ENCODE assay signal across 8 cellular contexts in the genomic region with DNA sequence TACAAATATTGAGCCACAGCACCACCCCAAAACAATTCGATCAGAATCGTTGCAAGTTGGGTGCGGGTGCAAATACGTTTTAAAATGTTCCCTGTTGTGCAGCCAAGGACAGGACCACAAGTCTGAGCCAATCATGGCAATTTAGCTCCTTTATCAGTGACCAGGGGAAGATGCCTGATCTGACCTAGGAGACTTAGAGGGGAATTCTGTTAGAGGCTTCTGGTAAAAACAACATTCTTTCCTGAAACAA. TPM values are rescaled to one million over a fixed set of nuclear protein-coding genes. Genes with fewer than 3 reads are reported as not detected.
A peak's percentile ranks its signal among the peaks of the same experiment; 100 is the strongest.
DNase-seq lines count a peak whose midpoint lies in the region; ATAC-seq and TF ChIP-seq lines count a peak whose summit lies in the region.

No MANE protein-coding gene starts in this region.

- H3K27ac ChIP-seq in BLaER1 = no peak overlapping the region
- H3K27ac ChIP-seq in dorsolateral prefrontal cortex = peak overlapping the region in 43 of 59 donors; percentile 29 to 85 (median 73)

- peak; percentile 25 for ATAC-seq in GM19455 (IDR thresholded peaks at IDR 0.05; ENCODE audit: unreplicated experiment)
- no peak for ATAC-seq in HG02623 (IDR thresholded peaks at IDR 0.05; ENCODE audit: unreplicated experiment)

- H3K4me3 ChIP-seq in BLaER1 (peak overlapping the region; percentile 60), MG63 (peak overlapping the region; percentile 41), dorsolateral prefrontal cortex (peak overlapping the region; percentile 46 to 85 (median 66))

- no peaks in the 10 kb centered on the region for H4K20me1 ChIP-seq in BLaER1

- no peak for TF ChIP-seq CTCF in dorsolateral prefrontal cortex (IDR thresholded peaks at IDR 0.05 in 54 of 56, conservative IDR thresholded peaks at IDR 0.05 in 2 of 56; ENCODE audit: low read depth in 1 of 56, partially characterized antibody in 56 of 56)
- TF ChIP-seq CTCF in nephron (IDR thresholded peaks at IDR 0.05; ENCODE audit: unreplicated experiment in 3 of 3) = no peak

- no peaks in the 10 kb centered on the region for H3K36me3 Mint-ChIP-seq in nephron (ENCODE audit: low read depth)

- peak overlapping the region; percentile 95 to 96 (median 95) for H3K4me3 Mint-ChIP-seq in nephron

- H3K27me3 ChIP-seq in BLaER1 = no peaks in the 10 kb centered on the region
- H3K27me3 ChIP-seq in MG63 = no peaks in the 10 kb centered on the region
- no peaks in the 10 kb centered on the region for H3K27me3 ChIP-seq in dorsolateral prefrontal cortex

- intact Hi-C loops in dorsolateral prefrontal cortex (cut with DNase I) = loop anchor here (2.0 to 10.0 kb wide), 5 partner anchors 25 to 207 kb away; partner anchors contain the start of genes LOC128125822 (in 2 of the 2), PHF3 (in 2 of the 2) and PTP4A1 (in 2 of the 2)

- peak overlapping the region; percentile 72 to 94 (median 93) for H3K27ac Mint-ChIP-seq in nephron

- peak overlapping the region; percentile 76 for H3K4me2 ChIP-seq in BLaER1

- peaks cover 9% of the 10 kb centered on the region; the same call in 1 of the 2 replicates for H3K4me1 ChIP-seq in BLaER1

- H3K27me3 Mint-ChIP-seq in nephron (ENCODE audit: low read depth) = no peaks in the 10 kb centered on the region

- H3K9me3 Mint-ChIP-seq in nephron = no peaks in the 10 kb centered on the region

- H3K36me3 ChIP-seq in BLaER1 (no peaks in the 10 kb centered on the region), MG63 (no peaks in the 10 kb centered on the region)

- H3K9me3 ChIP-seq in BLaER1 (no peaks in the 10 kb centered on the region), MG63 (no peaks in the 10 kb centered on the region)

- no peak for DNase-seq in MG63
- no peak for DNase-seq in dorsolateral prefrontal cortex
- DNase-seq in HPDE6-E6E7 (ENCODE audit: extremely low spot score) = no peak
- DNase-seq in NCI-H2029 treated with DMSO at 0.1 percent for 48 hours (lab: John Stamatoyannopoulos, UW) = no peak

- no peaks in the 10 kb centered on the region for H3K4me1 Mint-ChIP-seq in nephron

- no peak overlapping the region for H3K9ac ChIP-seq in BLaER1

RNA-seq across cellular contexts. Expression of gene PTP4A1, which starts 25.6 kb away (rescaled TPM):
- total RNA-seq in MG63 (2014; rRNA removed; shearing (Covaris generic); ENCODE audit: low replicate concordance) = 4.9 and 8.8 TPM in 2 replicates
- 10 to 100 TPM; 17.6 to 85.2 (median 40.6) TPM for total RNA-seq in dorsolateral prefrontal cortex

RNA-seq across cellular contexts. Expression of gene PHF3, which starts 37.7 kb away (rescaled TPM):
- 10.0 and 25.3 TPM in 2 replicates for total RNA-seq in MG63 (2014; rRNA removed; shearing (Covaris generic); ENCODE audit: low replicate concordance)
- 10 to 100 TPM; 56.6 to 92.2 (median 71.1) TPM for total RNA-seq in dorsolateral prefrontal cortex
